ENCODE assay signal across 24 cellular contexts in genomic region chr13:78652651-78653050, GRCh38. TPM values are rescaled to one million over a fixed set of nuclear protein-coding genes. Genes with fewer than 3 reads are reported as not detected.
DNase-seq lines count a peak whose midpoint lies in the region; ATAC-seq and TF ChIP-seq lines count a peak whose summit lies in the region.
"Had no signal": no experiment of that assay in that cellular context is flagged by ENCODE, and none has a peak within 500 bp of the region (broad histone marks: within the 10 kb centered on the region; RNA-seq: fewer than 3 reads in every experiment).

No MANE protein-coding gene starts in this region.

- no peak overlapping the region for H3K27ac Mint-ChIP-seq in GM23338
- no peak overlapping the region for H3K27ac Mint-ChIP-seq in WTC11
- H3K27ac Mint-ChIP-seq: CD14-positive monocyte had no signal

- H3K27ac ChIP-seq in DND-41 (ENCODE audit: low read length) = no peak overlapping the region
- H3K27ac ChIP-seq in GM23338 (ENCODE audit: low read depth) = no peak overlapping the region
- H3K27ac ChIP-seq: BLaER1 had no signal

- H4K20me1 ChIP-seq in DND-41 (ENCODE audit: insufficient read depth, low read length) = peaks cover 82% of the 10 kb centered on the region
- peaks cover 78% of the 10 kb centered on the region for H4K20me1 ChIP-seq in GM23338 (replicated peaks; ENCODE audit: insufficient read depth)

- H3K9me3 Mint-ChIP-seq in GM23338 (no peaks in the 10 kb centered on the region), WTC11 (no peaks in the 10 kb centered on the region)
- H3K9me3 Mint-ChIP-seq: CD14-positive monocyte; CD4-positive, alpha-beta memory T cell; CD4-positive, CD25-positive, alpha-beta regulatory T cell; CD8-positive, alpha-beta memory T cell had no signal

- POLR2A ChIA-PET in WTC11 (lab: Charles Lee) = interaction anchor here (1.0 kb wide), 1 partner anchor 67 kb away, joined by 3 read pairs; no protein-coding TSS in a partner anchor

- H3K4me3 Mint-ChIP-seq in GM23338 (no peak overlapping the region), WTC11 (no peak overlapping the region)
- H3K4me3 Mint-ChIP-seq: CD14-positive monocyte; CD4-positive, alpha-beta memory T cell had no signal

- DNase-seq in NCI-H2171 treated with DMSO at 0.1 percent for 48 hours (lab: John Stamatoyannopoulos, UW) (peak; percentile 53), NCI-H2171 (lab: John Stamatoyannopoulos, UW) (no peak), DND-41 (no peak), GM23338 (ENCODE audit: low spot score) (no peak), WTC11 (ENCODE audit: low spot score) (no peak), putamen (ENCODE audit: low spot score) (no peak)
- DNase-seq: 8988T; ACHN; BE2C; C1 segment of cervical spinal cord; CD4-positive, alpha-beta memory T cell; CD4-positive, CD25-positive, alpha-beta regulatory T cell; CD8-positive, alpha-beta memory T cell; COR-L47; DMS 273 treated with DMSO at 0.1 percent for 48 hours; DMS153; DMS53; DMS79; GF-D8 had no signal

- H3K4me3 ChIP-seq in DND-41 (ENCODE audit: low read depth in 1 of 2, low read length in 2 of 2) (no peak overlapping the region), GM23338 (no peak overlapping the region)
- H3K4me3 ChIP-seq: BLaER1 had no signal

- no peak overlapping the region for H3K9ac ChIP-seq in DND-41 (ENCODE audit: low read depth, low read length)
- H3K9ac ChIP-seq: BLaER1 had no signal

- peaks cover 65% of the 10 kb centered on the region for H3K4me1 ChIP-seq in DND-41 (ENCODE audit: insufficient read depth, low read length)
- peaks cover 21% of the 10 kb centered on the region for H3K4me1 ChIP-seq in GM23338 (ENCODE audit: insufficient read depth)

- no peak for TF ChIP-seq CTCF in DND-41 (IDR thresholded peaks at IDR 0.05; ENCODE audit: borderline replicate concordance, extremely low read depth, low read length, poor library complexity, severe bottlenecking)
- TF ChIP-seq CTCF in GM23338 (conservative IDR thresholded peaks at IDR 0.05; ENCODE audit: low read depth in 2 of 2) = no peak
- TF ChIP-seq CTCF in WTC11 (IDR thresholded peaks at IDR 0.05) = no peak

- H3K36me3 Mint-ChIP-seq in GM23338 (ENCODE audit: low read depth) (peaks cover 6% of the 10 kb centered on the region; the same call in 1 of the 3 replicates), WTC11 (peaks cover 3% of the 10 kb centered on the region; the same call in 1 of the 2 replicates)

- no peaks in the 10 kb centered on the region for H3F3A ChIP-seq in GM23338 (replicated peaks; ENCODE audit: low read depth)

- H3K27me3 ChIP-seq in DND-41 (ENCODE audit: insufficient read depth, low read length, poor library complexity) (no peaks in the 10 kb centered on the region), GM23338 (ENCODE audit: insufficient read depth) (peaks cover 37% of the 10 kb centered on the region)
- H3K27me3 ChIP-seq: BE2C, BLaER1 had no signal

- ATAC-seq in DND-41 (ENCODE audit: insufficient read depth, low read depth) (no peak), GM23338 (peak; percentile 71), WTC11 (peak; percentile 79), GM18867 (IDR thresholded peaks at IDR 0.05; ENCODE audit: unreplicated experiment) (no peak), GM21723 (IDR thresholded peaks at IDR 0.05; ENCODE audit: unreplicated experiment) (no peak)

- H3K36me3 ChIP-seq in DND-41 (ENCODE audit: insufficient read depth, low read length) = peaks cover 9% of the 10 kb centered on the region; the same call in 1 of the 2 replicates
- no peaks in the 10 kb centered on the region for H3K36me3 ChIP-seq in GM23338 (ENCODE audit: insufficient read depth)
- H3K36me3 ChIP-seq: BE2C had no signal

- H2AFZ ChIP-seq in DND-41 (ENCODE audit: low read depth, low read length) = no peak overlapping the region
- H2AFZ ChIP-seq in GM23338 = no peak overlapping the region

- H3K9me2 ChIP-seq in GM23338 (ENCODE audit: insufficient read depth) = no peaks in the 10 kb centered on the region

- peaks cover 99% of the 10 kb centered on the region for H3K79me2 ChIP-seq in DND-41 (ENCODE audit: insufficient read depth, low read length)
- peaks cover 94% of the 10 kb centered on the region for H3K79me2 ChIP-seq in GM23338 (replicated peaks; ENCODE audit: insufficient read depth)

- H3K9me3 ChIP-seq in DND-41 (ENCODE audit: insufficient read depth, low read length, severe bottlenecking) = no peaks in the 10 kb centered on the region
- H3K9me3 ChIP-seq: BE2C, BLaER1 had no signal

- peak overlapping the region; percentile 7; the same call in 1 of the 2 replicates for H3K4me2 ChIP-seq in DND-41 (ENCODE audit: insufficient read depth, low read length)
- no peak overlapping the region for H3K4me2 ChIP-seq in GM23338
- H3K4me2 ChIP-seq: BLaER1 had no signal

- peaks cover 14% of the 10 kb centered on the region for H3K27me3 Mint-ChIP-seq in GM23338 (ENCODE audit: insufficient read depth, low read depth, poor library complexity)
- peaks cover 27% of the 10 kb centered on the region for H3K27me3 Mint-ChIP-seq in WTC11 (ENCODE audit: low read depth)
- H3K27me3 Mint-ChIP-seq: CD4-positive, alpha-beta memory T cell; CD4-positive, CD25-positive, alpha-beta regulatory T cell; CD8-positive, alpha-beta memory T cell had no signal

- CTCF ChIA-PET in WTC11 (lab: Charles Lee) = no interaction called here

- H3K4me1 Mint-ChIP-seq in GM23338 = peaks cover 16% of the 10 kb centered on the region
- peaks cover 26% of the 10 kb centered on the region for H3K4me1 Mint-ChIP-seq in WTC11

TF ChIP-seq in GM23338, 12 proteins besides CTCF, POLR2A, EP300 and RAD21:
- no peak for TF ChIP-seq ETS1 (IDR thresholded peaks at IDR 0.05)
- TF ChIP-seq JUNB (IDR thresholded peaks at IDR 0.05; ENCODE audit: unreplicated experiment) = no peak
- TF ChIP-seq CREB1 (CRISPR knock-in tag; IDR thresholded peaks at IDR 0.05; ENCODE audit: low read depth) = no peak
- TF ChIP-seq NANOG (IDR thresholded peaks at IDR 0.05; ENCODE audit: borderline replicate concordance) = no peak
- TF ChIP-seq ZNF114 (CRISPR knock-in tag; IDR thresholded peaks at IDR 0.05) = no peak
- TF ChIP-seq ZNF331 (CRISPR knock-in tag; IDR thresholded peaks at IDR 0.05; ENCODE audit: low read depth) = no peak
- TF ChIP-seq STAT1 (IDR thresholded peaks at IDR 0.05; ENCODE audit: unreplicated experiment) = no peak

TF ChIP-seq in WTC11, 78 proteins besides CTCF, POLR2A, EP300 and RAD21 (continues in another document):
- TF ChIP-seq PRRX2 (CRISPR knock-in tag; IDR thresholded peaks at IDR 0.05) (no peak), STAT6 (CRISPR knock-in tag; conservative IDR thresholded peaks at IDR 0.05; ENCODE audit: low read depth) (no peak), ZNF138 (CRISPR knock-in tag; conservative IDR thresholded peaks at IDR 0.05) (no peak), IRF2 (CRISPR knock-in tag; IDR thresholded peaks at IDR 0.05; ENCODE audit: borderline replicate concordance, low read depth) (no peak), CDX4 (CRISPR knock-in tag; IDR thresholded peaks at IDR 0.05; ENCODE audit: borderline replicate concordance) (no peak), HMGA2 (CRISPR knock-in tag; IDR thresholded peaks at IDR 0.05) (no peak), TEAD1 (CRISPR knock-in tag; IDR thresholded peaks at IDR 0.05) (no peak), SMAD4 (CRISPR knock-in tag; IDR thresholded peaks at IDR 0.05) (no peak), MLX (CRISPR knock-in tag; IDR thresholded peaks at IDR 0.05) (no peak), ZNF121 (CRISPR knock-in tag; IDR thresholded peaks at IDR 0.05) (no peak)

RNA-seq across cellular contexts. Expression of gene OBI1, which starts 6.3 kb away (rescaled TPM):
- total RNA-seq in GM23338 (2014; rRNA removed; shearing (Covaris generic)) = 8.7 and 11.1 TPM in 2 replicates
- 6.7 and 8.2 TPM in 2 replicates for polyA plus RNA-seq in GM23338 (2016; fragmentation: Nextera tagmentation; extraction: Ambion mirVana)
- total RNA-seq in WTC11 (2021) = 13.4 to 16.9 TPM (median 16.7 TPM) in 3 replicates

RNA-seq across cellular contexts. Expression of gene POU4F1, which starts 49.3 kb away (rescaled TPM):
- total RNA-seq in GM23338 (2014; rRNA removed; shearing (Covaris generic)) = 0.03 TPM in 1 of 2 replicates, not detected in the other
- 0.05 and 0.14 TPM in 2 replicates for polyA plus RNA-seq in GM23338 (2016; fragmentation: Nextera tagmentation; extraction: Ambion mirVana)
- total RNA-seq in WTC11 (2021) = 0.11 to 0.26 TPM (median 0.14 TPM) in 3 replicates
- polyA plus RNA-seq: AG04450; CD14-positive monocyte; CD4-positive, alpha-beta memory T cell; CD4-positive, CD25-positive, alpha-beta regulatory T cell; CD8-positive, alpha-beta memory T cell had no signal

Comparison
In these comparisons a context has a peak if more than half of its experiments do, and no peak if none do; other contexts are left out.
1. ATAC-seq: peak in GM23338 (single experiment) and WTC11 (single experiment); none in DND-41 (single experiment), GM18867 (single experiment) and GM21723 (single experiment).